ENCODE assay signal across 14 cellular contexts in genomic region chr11:47284151-47284550, GRCh38. TPM values are rescaled to one million over a fixed set of nuclear protein-coding genes. Genes with fewer than 3 reads are reported as not detected.
DNase-seq lines count a peak whose midpoint lies in the region; ATAC-seq and TF ChIP-seq lines count a peak whose summit lies in the region.
"Had no signal": no experiment of that assay in that cellular context is flagged by ENCODE, and none has a peak within 500 bp of the region (broad histone marks: within the 10 kb centered on the region; RNA-seq: fewer than 3 reads in every experiment).

No MANE protein-coding gene starts in this region.

- H3K4me1 ChIP-seq in A673 (ENCODE audit: insufficient read depth, low read length, poor library complexity, severe bottlenecking) (no peaks in the 10 kb centered on the region), Caco-2 (no peaks in the 10 kb centered on the region)
- H3K4me1 ChIP-seq: BE2C had no signal

- BruUV-seq in A673 (replicated peaks; lab: Mats Ljungman, UMichigan) (TSS peak; percentile 32), Caco-2 (replicated peaks; lab: Mats Ljungman, UMichigan) (TSS peak; percentile 37)

- H3K9me3 ChIP-seq in A673 (ENCODE audit: low read depth, low read length, poor library complexity, severe bottlenecking) (no peaks in the 10 kb centered on the region), Caco-2 (no peaks in the 10 kb centered on the region), T-helper 17 cell (ENCODE audit: control insufficient read depth, low read length, poor library complexity, severe bottlenecking) (no peaks in the 10 kb centered on the region)
- H3K9me3 ChIP-seq: BE2C had no signal

- H3K27me3 Mint-ChIP-seq in Caco-2 (ENCODE audit: insufficient read depth, unreplicated experiment) = no peaks in the 10 kb centered on the region
- no peaks in the 10 kb centered on the region for H3K27me3 Mint-ChIP-seq in T-helper 17 cell
- no peaks in the 10 kb centered on the region for H3K27me3 Mint-ChIP-seq in natural killer cell treated with Interleukin-12 subunit alpha and Interleukin-12 subunit beta and Interleukin-15 and Interleukin-18, amount 100 ng/mL, for 72 hours
- H3K27me3 Mint-ChIP-seq: CD4-positive, alpha-beta memory T cell had no signal

- H3K36me3 Mint-ChIP-seq in Caco-2 (ENCODE audit: insufficient read depth, unreplicated experiment) (peaks cover 67% of the 10 kb centered on the region), T-helper 17 cell (ENCODE audit: low read depth) (peaks cover 15% of the 10 kb centered on the region)
- H3K36me3 Mint-ChIP-seq in natural killer cell treated with Interleukin-12 subunit alpha and Interleukin-12 subunit beta and Interleukin-15 and Interleukin-18, amount 100 ng/mL, for 72 hours = peaks cover 31% of the 10 kb centered on the region

- H3K27ac Mint-ChIP-seq in Caco-2 (ENCODE audit: unreplicated experiment) (no peak overlapping the region), T-helper 17 cell (no peak overlapping the region)
- no peak overlapping the region for H3K27ac Mint-ChIP-seq in natural killer cell treated with Interleukin-12 subunit alpha and Interleukin-12 subunit beta and Interleukin-15 and Interleukin-18, amount 100 ng/mL, for 72 hours

- DNase-seq in A673 (ENCODE audit: low spot score) = no peak
- DNase-seq in Caco-2 = no peak
- no peak for DNase-seq in T-helper 17 cell
- peak; percentile 82 for DNase-seq in mesenteric fat pad (ENCODE audit: low spot score)
- no peak for DNase-seq in natural killer cell treated with Interleukin-12 subunit alpha and Interleukin-12 subunit beta and Interleukin-15 and Interleukin-18, amount 100 ng/mL, for 72 hours (ENCODE audit: low spot score)
- no peak for DNase-seq in glomerular visceral epithelial cell (ENCODE audit: extremely low spot score)
- DNase-seq: BE2C; CD4-positive, alpha-beta memory T cell; COR-L47; DND-41; GDM1; IMR-90 had no signal

- ATAC-seq in T-helper 17 cell (no peak), GM21367 (IDR thresholded peaks at IDR 0.05; ENCODE audit: unreplicated experiment) (no peak)
- no peak for ATAC-seq in natural killer cell treated with Interleukin-12 subunit alpha and Interleukin-12 subunit beta and Interleukin-15 and Interleukin-18, amount 100 ng/mL, for 72 hours

- H3K4me3 ChIP-seq in A673 (ENCODE audit: low read depth, low read length, poor library complexity, severe bottlenecking) (no peak overlapping the region), Caco-2 (ENCODE audit: low read depth, low read length) (no peak overlapping the region)

- H3K4me3 Mint-ChIP-seq in Caco-2 (ENCODE audit: unreplicated experiment) = no peak overlapping the region
- H3K4me3 Mint-ChIP-seq in T-helper 17 cell = peak overlapping the region; percentile 21
- H3K4me3 Mint-ChIP-seq in natural killer cell treated with Interleukin-12 subunit alpha and Interleukin-12 subunit beta and Interleukin-15 and Interleukin-18, amount 100 ng/mL, for 72 hours = no peak overlapping the region
- H3K4me3 Mint-ChIP-seq: CD4-positive, alpha-beta memory T cell had no signal

- TF ChIP-seq CTCF in A673 (conservative IDR thresholded peaks at IDR 0.05; ENCODE audit: low read depth, low read length) = no peak
- TF ChIP-seq CTCF in Caco-2 (IDR thresholded peaks at IDR 0.05; ENCODE audit: insufficient read depth in 1 of 2, low read depth in 1 of 2, low read length in 1 of 2, severe bottlenecking in 1 of 2, unreplicated experiment in 1 of 2) = no peak

- H3K27ac ChIP-seq in A673 (ENCODE audit: low read depth, low read length, poor library complexity, severe bottlenecking) = no peak overlapping the region
- H3K27ac ChIP-seq: C4-2B had no signal

- POLR2A ChIA-PET in A673 (lab: Charles Lee; ENCODE audit: low non-redundant PET) = no interaction called here
- POLR2A ChIA-PET in Caco-2 (lab: Charles Lee) = no interaction called here

- peaks cover 98% of the 10 kb centered on the region for H3K36me3 ChIP-seq in A673 (ENCODE audit: insufficient read depth, low read length, poor library complexity, severe bottlenecking)
- H3K36me3 ChIP-seq in Caco-2 (ENCODE audit: control insufficient read depth, insufficient read depth, low read length) = peaks cover 12% of the 10 kb centered on the region

- H3K4me1 Mint-ChIP-seq in Caco-2 (ENCODE audit: low read depth, unreplicated experiment) = peaks cover 5% of the 10 kb centered on the region
- H3K4me1 Mint-ChIP-seq in T-helper 17 cell = peaks cover 6% of the 10 kb centered on the region
- peaks cover 0 to 8% of the 10 kb centered on the region in 2 donors for H3K4me1 Mint-ChIP-seq in natural killer cell treated with Interleukin-12 subunit alpha and Interleukin-12 subunit beta and Interleukin-15 and Interleukin-18, amount 100 ng/mL, for 72 hours (ENCODE audit: low read depth in 2 of 2)

- H3K27me3 ChIP-seq in A673 (replicated peaks; ENCODE audit: insufficient read depth, low read depth, low read length, poor library complexity) (no peaks in the 10 kb centered on the region), Caco-2 (replicated peaks; ENCODE audit: control insufficient read depth, insufficient read depth, low read length) (no peaks in the 10 kb centered on the region)
- H3K27me3 ChIP-seq: BE2C had no signal

- CTCF ChIA-PET in A673 (lab: Charles Lee) (no interaction called here), Caco-2 (lab: Charles Lee) (interaction anchor here (1.0 kb wide), 1 partner anchor 71 kb away, joined by 3 read pairs; no protein-coding TSS in a partner anchor)

- intact Hi-C loops in A673 (cut with micrococcal nuclease; ENCODE audit: unreplicated experiment) (no loop called here), Caco-2 (cut with micrococcal nuclease; ENCODE audit: unreplicated experiment) (no loop called here)

- H3K9me3 Mint-ChIP-seq in Caco-2 (ENCODE audit: unreplicated experiment) = no peaks in the 10 kb centered on the region
- H3K9me3 Mint-ChIP-seq in natural killer cell treated with Interleukin-12 subunit alpha and Interleukin-12 subunit beta and Interleukin-15 and Interleukin-18, amount 100 ng/mL, for 72 hours = no peaks in the 10 kb centered on the region
- H3K9me3 Mint-ChIP-seq: CD4-positive, alpha-beta memory T cell had no signal

RNA-seq across cellular contexts. Expression of gene MADD, which starts 14.2 kb away (rescaled TPM):
- total RNA-seq in A673 (2021) (132 and 133 TPM in 2 replicates), Caco-2 (2022) (63.8 and 65.9 TPM in 2 replicates), T-helper 17 cell (100 to 1,000 TPM; 155 to 209 TPM), mesenteric fat pad (35.7 TPM)
- total RNA-seq in natural killer cell treated with Interleukin-12 subunit alpha and Interleukin-12 subunit beta and Interleukin-15 and Interleukin-18, amount 100 ng/mL, for 72 hours = 100 to 1,000 TPM in 1 of 2 donors, 10 to 100 TPM in 1; 94.1 to 120 TPM

RNA-seq across cellular contexts. Expression of gene NR1H3, which starts 26.4 kb away (rescaled TPM):
- 14.5 and 19.5 TPM in 2 replicates for total RNA-seq in A673 (2021)
- 40.8 and 44.8 TPM in 2 replicates for total RNA-seq in Caco-2 (2022)
- total RNA-seq in T-helper 17 cell = 1 to 10 TPM; 2.2 to 4.3 TPM
- total RNA-seq in mesenteric fat pad = 73.2 TPM
- total RNA-seq in natural killer cell treated with Interleukin-12 subunit alpha and Interleukin-12 subunit beta and Interleukin-15 and Interleukin-18, amount 100 ng/mL, for 72 hours = 1 to 10 TPM; 6.3 to 8.9 TPM

RNA-seq across cellular contexts. Expression of gene ACP2, which starts 35.5 kb away (rescaled TPM):
- 63.3 and 68.1 TPM in 2 replicates for total RNA-seq in A673 (2021)
- total RNA-seq in Caco-2 (2022) = 44.7 and 48.2 TPM in 2 replicates
- 10 to 100 TPM; 19.6 to 23.1 TPM for total RNA-seq in T-helper 17 cell
- 38.2 TPM for total RNA-seq in mesenteric fat pad
- total RNA-seq in natural killer cell treated with Interleukin-12 subunit alpha and Interleukin-12 subunit beta and Interleukin-15 and Interleukin-18, amount 100 ng/mL, for 72 hours = 10 to 100 TPM; 27.3 to 33.3 TPM
